Comparison of ENCODE assay signal across 1 cellular context in the genomic region with DNA sequence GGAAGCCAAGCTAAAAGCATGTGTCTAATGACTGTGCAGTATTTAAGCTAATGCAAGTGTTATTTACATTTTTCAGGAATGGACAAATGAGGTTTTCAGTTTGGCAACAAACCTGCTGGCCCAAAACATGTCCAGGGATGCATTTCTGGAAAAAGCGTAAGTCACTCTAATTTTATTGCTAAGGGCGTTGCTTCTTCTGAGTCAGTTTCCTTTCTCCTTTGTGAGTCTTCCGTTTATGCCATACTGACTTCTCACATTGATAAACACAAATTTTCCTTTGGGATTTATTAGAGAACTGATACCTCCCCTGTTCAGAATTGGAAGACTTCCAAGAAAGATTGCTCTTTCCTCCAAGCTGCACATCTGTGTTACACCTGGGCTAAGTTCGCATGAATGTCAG.
TF ChIP-seq lines count a peak whose summit lies in the region.

No MANE protein-coding gene starts in this region.

TF ChIP-seq in IMR-90, 13 proteins besides CTCF, POLR2A, EP300 and RAD21 (continued from another document):
- TF ChIP-seq, protein P1, sequence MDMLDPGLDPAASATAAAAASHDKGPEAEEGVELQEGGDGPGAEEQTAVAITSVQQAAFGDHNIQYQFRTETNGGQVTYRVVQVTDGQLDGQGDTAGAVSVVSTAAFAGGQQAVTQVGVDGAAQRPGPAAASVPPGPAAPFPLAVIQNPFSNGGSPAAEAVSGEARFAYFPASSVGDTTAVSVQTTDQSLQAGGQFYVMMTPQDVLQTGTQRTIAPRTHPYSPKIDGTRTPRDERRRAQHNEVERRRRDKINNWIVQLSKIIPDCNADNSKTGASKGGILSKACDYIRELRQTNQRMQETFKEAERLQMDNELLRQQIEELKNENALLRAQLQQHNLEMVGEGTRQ (IDR thresholded peaks at IDR 0.05; ENCODE audit: low read depth, low read length) = no peak
- TF ChIP-seq BHLHE40 (IDR thresholded peaks at IDR 0.05; ENCODE audit: low read depth, low read length) = no peak
